Comparison of ENCODE assay signal across 16 cellular contexts in the genomic region with DNA sequence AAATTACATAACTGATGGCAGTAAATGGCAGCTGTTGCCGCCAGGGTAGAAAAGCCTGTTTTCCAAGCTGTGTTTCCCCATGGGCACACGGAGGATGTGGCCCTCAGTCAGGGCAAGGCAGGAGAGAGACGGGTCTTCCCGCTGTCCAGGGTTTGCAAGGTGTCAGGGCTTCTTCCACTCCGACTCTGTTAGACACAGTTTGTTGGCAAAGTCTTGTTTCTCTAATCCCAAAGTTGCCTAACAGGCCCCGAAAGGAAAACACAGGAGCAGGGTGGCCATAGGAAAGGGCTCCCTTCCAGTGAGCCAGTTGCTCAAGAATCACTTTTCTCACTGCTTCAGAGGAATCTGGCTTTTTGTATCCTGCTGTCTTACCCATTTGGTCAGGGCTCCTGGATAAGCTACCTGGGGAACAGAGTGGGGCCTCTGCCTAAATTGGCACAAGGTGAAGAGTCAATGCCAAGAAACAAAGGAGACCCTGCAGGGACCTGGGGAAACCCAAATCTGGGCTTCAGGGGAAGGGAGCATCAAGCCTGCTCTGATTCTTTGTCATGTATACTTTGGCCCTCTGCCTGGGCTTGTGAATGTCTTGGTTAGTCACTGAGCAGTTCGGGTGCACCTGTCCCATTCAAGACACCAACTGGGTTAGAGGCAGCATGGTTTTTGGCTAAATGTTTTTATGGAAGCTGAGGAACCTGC. TPM values are rescaled to one million over a fixed set of nuclear protein-coding genes. Genes with fewer than 3 reads are reported as not detected.
DNase-seq lines count a peak whose midpoint lies in the region; ATAC-seq, FAIRE-seq and TF ChIP-seq lines count a peak whose summit lies in the region.
"Had no signal": no experiment of that assay in that cellular context is flagged by ENCODE, and none has a peak within 500 bp of the region (broad histone marks: within the 10 kb centered on the region; RNA-seq: fewer than 3 reads in every experiment).

No MANE protein-coding gene starts in this region.

- H3K27me3 Mint-ChIP-seq in naive thymus-derived CD4-positive, alpha-beta T cell, result peaks cover 0 to 7% (median 0%) of the 10 kb centered on the region in 5 donors

- H2AK9ac ChIP-seq in IMR-90 (replicated peaks; ENCODE audit: low read depth, low read length, poor library complexity), result no peak overlapping the region

- DNase-seq in IMR-90 (peak; percentile 5), bronchial epithelial cell (ENCODE audit: low read depth) (peak; percentile 52), left colon (peak; percentile 20 to 56), NCI-H2171 treated with DMSO at 0.1 percent for 48 hours (lab: John Stamatoyannopoulos, UW) (no peak)
- DNase-seq in naive thymus-derived CD4-positive, alpha-beta T cell, result no peak
- DNase-seq in activated naive CD4-positive, alpha-beta T cell treated with anti-CD3 and anti-CD28 coated beads, Interleukin-2, amount 50 U/mL, for 16 hours, result no peak
- DNase-seq: ACHN; activated naive CD4-positive, alpha-beta T cell treated with anti-CD3 and anti-CD28 coated beads for 36 hours; hippocampal formation; NCI-H2029; occipital lobe had no signal

- in situ Hi-C loops in IMR-90 (cut with MboI; ENCODE audit: low sequenced_read_pairs), result no loop called here

- TF ChIP-seq CTCF in IMR-90 (conservative IDR thresholded peaks at IDR 0.05; ENCODE audit: low read depth, low read length) (no peak), bronchial epithelial cell (IDR thresholded peaks at IDR 0.05; ENCODE audit: insufficient read depth, low read length, severe bottlenecking) (no peak)

- no peak overlapping the region for H2BK15ac ChIP-seq in IMR-90 (ENCODE audit: low read depth, low read length)

- no TSS peak for BruUV-seq in IMR-90 (replicated peaks; lab: Mats Ljungman, UMichigan)

- peaks cover 0 to 2% (median 0%) of the 10 kb centered on the region in 11 donors for H3K9me3 Mint-ChIP-seq in naive thymus-derived CD4-positive, alpha-beta T cell
- H3K9me3 Mint-ChIP-seq: activated naive CD4-positive, alpha-beta T cell treated with anti-CD3 and anti-CD28 coated beads for 36 hours had no signal

- H2BK120ac ChIP-seq in IMR-90 (ENCODE audit: low read depth, low read length), result no peak overlapping the region

- no peaks in the 10 kb centered on the region for H3K27me3 ChIP-seq in BLaER1
- peaks cover 23% of the 10 kb centered on the region for H3K27me3 ChIP-seq in IMR-90 (ENCODE audit: control insufficient read depth, insufficient read depth, low read length)
- no peaks in the 10 kb centered on the region for H3K27me3 ChIP-seq in bronchial epithelial cell (ENCODE audit: control insufficient read depth, insufficient read depth, low read length)
- H3K27me3 ChIP-seq in naive thymus-derived CD4-positive, alpha-beta T cell (ENCODE audit: control insufficient read depth in 2 of 2, insufficient read depth in 2 of 2, low read length in 2 of 2), result no peaks in the 10 kb centered on the region

- no peaks in the 10 kb centered on the region for H3K36me3 Mint-ChIP-seq in naive thymus-derived CD4-positive, alpha-beta T cell

- no peak overlapping the region for H4K8ac ChIP-seq in IMR-90 (ENCODE audit: low read depth in 2 of 2, low read length in 2 of 2)

- no peak overlapping the region for H2BK20ac ChIP-seq in IMR-90 (ENCODE audit: low read depth, low read length)

- H4K20me1 ChIP-seq in BLaER1, result no peaks in the 10 kb centered on the region
- H4K20me1 ChIP-seq in IMR-90 (ENCODE audit: insufficient read depth, low read length), result no peaks in the 10 kb centered on the region

- H3K4me1 Mint-ChIP-seq in naive thymus-derived CD4-positive, alpha-beta T cell, result peaks cover 3 to 17% (median 5%) of the 10 kb centered on the region in 7 donors

- H2BK5ac ChIP-seq in IMR-90 (ENCODE audit: low read depth, low read length, poor library complexity, severe bottlenecking), result no peak overlapping the region

- no peak overlapping the region for H3K9ac ChIP-seq in BLaER1
- no peak overlapping the region for H3K9ac ChIP-seq in IMR-90 (ENCODE audit: low read depth, low read length)

- H2AK5ac ChIP-seq in IMR-90 (ENCODE audit: low read depth, low read length), result no peak overlapping the region

- H3K4me3 Mint-ChIP-seq in naive thymus-derived CD4-positive, alpha-beta T cell, result no peak overlapping the region
- H3K4me3 Mint-ChIP-seq: activated naive CD4-positive, alpha-beta T cell treated with anti-CD3 and anti-CD28 coated beads for 36 hours had no signal

- FAIRE-seq in bronchial epithelial cell (lab: Jason Lieb, UNC), result peak; percentile 43
- FAIRE-seq: K562 had no signal

- peaks cover 72% of the 10 kb centered on the region for H3K4me1 ChIP-seq in BLaER1
- H3K4me1 ChIP-seq in IMR-90 (ENCODE audit: control insufficient read depth, insufficient read depth, low read length), result peaks cover 3% of the 10 kb centered on the region; the same call in 1 of the 2 replicates
- H3K4me1 ChIP-seq in naive thymus-derived CD4-positive, alpha-beta T cell (ENCODE audit: control insufficient read depth in 2 of 2, insufficient read depth in 2 of 2, low read length in 2 of 2), result no peaks in the 10 kb centered on the region

- H3K4me3 ChIP-seq in BLaER1 (no peak overlapping the region), IMR-90 (ENCODE audit: insufficient read depth, low read depth, low read length) (no peak overlapping the region), bronchial epithelial cell (ENCODE audit: low read depth, low read length) (no peak overlapping the region)
- no peak overlapping the region for H3K4me3 ChIP-seq in naive thymus-derived CD4-positive, alpha-beta T cell (ENCODE audit: low read length)
- H3K4me3 ChIP-seq: K562, lung had no signal

- H3K4me2 ChIP-seq in BLaER1, result peak overlapping the region; percentile 80; the same call in 1 of the 2 replicates
- H3K4me2 ChIP-seq in IMR-90 (ENCODE audit: low read depth, low read length), result no peak overlapping the region

- H4K91ac ChIP-seq in IMR-90 (ENCODE audit: insufficient read depth, low read depth, low read length), result no peak overlapping the region

- H3K9me1 ChIP-seq in IMR-90 (ENCODE audit: insufficient read depth, low read length), result peaks cover 4% of the 10 kb centered on the region; the same call in 1 of the 2 replicates

- H3K18ac ChIP-seq in IMR-90 (ENCODE audit: low read depth, low read length), result no peak overlapping the region

- H3K56ac ChIP-seq in IMR-90 (ENCODE audit: extremely low read depth, insufficient read depth, low read length), result no peak overlapping the region

- no peak overlapping the region for H4K5ac ChIP-seq in IMR-90 (ENCODE audit: low read depth, low read length)

- H2AFZ ChIP-seq in IMR-90 (replicated peaks; ENCODE audit: low read length, poor library complexity), result no peak overlapping the region

- ATAC-seq in IMR-90 (ENCODE audit: low read depth) (no peak), left colon (peak; percentile 12)
- no peak for ATAC-seq in naive thymus-derived CD4-positive, alpha-beta T cell
- ATAC-seq in activated CD4-positive, CD25-positive, alpha-beta regulatory T cell treated with anti-CD3 and anti-CD28 coated beads, Interleukin-2, amount 50 U/mL, for 24 hours, result no peak
- ATAC-seq: K562 had no signal

- H3K79me1 ChIP-seq in IMR-90 (ENCODE audit: low read depth in 1 of 2, low read length in 2 of 2), result no peaks in the 10 kb centered on the region

- no peak overlapping the region; the same call in 1 of the 2 replicates for H3K27ac ChIP-seq in BLaER1
- no peak overlapping the region for H3K27ac ChIP-seq in IMR-90 (ENCODE audit: insufficient read depth, low read length)
- no peak overlapping the region for H3K27ac ChIP-seq in naive thymus-derived CD4-positive, alpha-beta T cell (ENCODE audit: low read depth, low read length)

- H3K14ac ChIP-seq in IMR-90 (replicated peaks; ENCODE audit: low read depth, low read length), result no peak overlapping the region

- H3K9me3 ChIP-seq in BLaER1 (no peaks in the 10 kb centered on the region), IMR-90 (ENCODE audit: control insufficient read depth, insufficient read depth, low read length) (no peaks in the 10 kb centered on the region)
- no peaks in the 10 kb centered on the region for H3K9me3 ChIP-seq in naive thymus-derived CD4-positive, alpha-beta T cell (ENCODE audit: control insufficient read depth in 2 of 3, low read length in 3 of 3)

- H3K36me3 ChIP-seq in BLaER1 (no peaks in the 10 kb centered on the region), IMR-90 (ENCODE audit: control insufficient read depth, insufficient read depth, low read length) (no peaks in the 10 kb centered on the region), bronchial epithelial cell (ENCODE audit: control insufficient read depth, insufficient read depth, low read length) (no peaks in the 10 kb centered on the region)
- H3K36me3 ChIP-seq in naive thymus-derived CD4-positive, alpha-beta T cell (ENCODE audit: control insufficient read depth in 2 of 3, insufficient read depth in 3 of 3, low read length in 3 of 3), result no peaks in the 10 kb centered on the region

- no peak for TF ChIP-seq POLR2A in IMR-90 (IDR thresholded peaks at IDR 0.05; ENCODE audit: low read depth, low read length)

- H3K27ac Mint-ChIP-seq in naive thymus-derived CD4-positive, alpha-beta T cell, result no peak overlapping the region
- H3K27ac Mint-ChIP-seq: activated naive CD4-positive, alpha-beta T cell treated with anti-CD3 and anti-CD28 coated beads for 36 hours had no signal

- CTCF ChIA-PET in IMR-90 (lab: Yijun Ruan, JAX), result no interaction called here
- CTCF ChIA-PET in naive thymus-derived CD4-positive, alpha-beta T cell (lab: Charles Lee), result interaction anchor here (0.7 to 1.4 kb wide), 2 partner anchors 19 to 57 kb away, joined by 3 to 4 read pairs; no protein-coding TSS in a partner anchor

- POLR2A ChIA-PET in IMR-90 (lab: Charles Lee; ENCODE audit: unreplicated experiment), result no interaction called here
- POLR2A ChIA-PET in naive thymus-derived CD4-positive, alpha-beta T cell (lab: Charles Lee), result no interaction called here

- dilution Hi-C loops in IMR-90 (cut with HindIII; ENCODE audit: low sequenced_read_pairs, unreplicated experiment), result no loop called here

- H3K23ac ChIP-seq in IMR-90 (ENCODE audit: low read depth, low read length), result no peak overlapping the region

- no peak overlapping the region for H3K4ac ChIP-seq in IMR-90 (ENCODE audit: low read depth, low read length)

- 50% methylated on average over 6 of the region's 7 CpGs; no CpG with 5 or more reads in 1 of the 2 experiments for WGBS in IMR-90 (ENCODE audit: extremely low coverage in 2 of 2, insufficient read length in 1 of 2), 2 experiments

- TF ChIP-seq RAD21 in IMR-90 (IDR thresholded peaks at IDR 0.05; ENCODE audit: low read length), result no peak

- intact Hi-C loops in IMR-90 (cut with micrococcal nuclease) (no loop called here), left colon (cut with DNase I, micrococcal nuclease) (no loop called here)
- intact Hi-C loops in naive thymus-derived CD4-positive, alpha-beta T cell (cut with micrococcal nuclease), result no loop called here

RNA-seq across cellular contexts. Expression of a gene that starts 29.0 kb away (rescaled TPM):
- not detected in 2 replicates for total RNA-seq in IMR-90 (2012; rRNA removed)
- not detected in 2 replicates for polyA plus RNA-seq in IMR-90 (2012; rRNA removed)
- not detected in 2 replicates for polyA plus RNA-seq in IMR-90 (2012; cell fraction: cytosol; rRNA removed)
- not detected in 2 replicates for polyA plus RNA-seq in IMR-90 (2012; cell fraction: nucleus; rRNA removed; ENCODE audit: low replicate concordance)
- total RNA-seq in bronchial epithelial cell, result 1.1 and 5.8 TPM in 2 replicates
- total RNA-seq in left colon, result not detected
- not detected for total RNA-seq in naive thymus-derived CD4-positive, alpha-beta T cell
- under 1 TPM in 1 of 2 donors, not detected in 1; 0.30 TPM for polyA plus RNA-seq in naive thymus-derived CD4-positive, alpha-beta T cell
- total RNA-seq: activated naive CD4-positive, alpha-beta T cell treated with anti-CD3 and anti-CD28 coated beads for 36 hours; cardiac septum; K562 had no signal

RNA-seq across cellular contexts. Expression of a gene that starts 44.5 kb away (rescaled TPM):
- 0.83 and 1.1 TPM in 2 replicates for total RNA-seq in IMR-90 (2012; rRNA removed)
- 5.4 and 5.9 TPM in 2 replicates for polyA plus RNA-seq in IMR-90 (2012; rRNA removed)
- 3.2 and 4.7 TPM in 2 replicates for polyA plus RNA-seq in IMR-90 (2012; cell fraction: cytosol; rRNA removed)
- 2.2 and 7.5 TPM in 2 replicates for polyA plus RNA-seq in IMR-90 (2012; cell fraction: nucleus; rRNA removed; ENCODE audit: low replicate concordance)
- total RNA-seq in bronchial epithelial cell, result 7.6 and 8.6 TPM in 2 replicates
- total RNA-seq in left colon, result 1 to 10 TPM; 7.1 to 9.7 TPM
- 10 to 100 TPM; 15.8 to 35.4 (median 28.3) TPM for total RNA-seq in naive thymus-derived CD4-positive, alpha-beta T cell
- 1 to 10 TPM; 7.0 to 9.8 TPM for polyA plus RNA-seq in naive thymus-derived CD4-positive, alpha-beta T cell
- polyA plus RNA-seq: K562 had no signal

RNA-seq across cellular contexts. Expression of a gene that starts 56.6 kb away (rescaled TPM):
- not detected in 2 replicates for total RNA-seq in IMR-90 (2012; rRNA removed)
- not detected in 2 replicates for polyA plus RNA-seq in IMR-90 (2012; rRNA removed)
- polyA plus RNA-seq in IMR-90 (2012; cell fraction: cytosol; rRNA removed), result not detected in 2 replicates
- polyA plus RNA-seq in IMR-90 (2012; cell fraction: nucleus; rRNA removed; ENCODE audit: low replicate concordance), result 0.03 TPM in 1 of 2 replicates, not detected in the other
- 1.6 and 1.7 TPM in 2 replicates for total RNA-seq in bronchial epithelial cell
- total RNA-seq in left colon, result 1,000 to 10,000 TPM in 1 of 2 donors, 100 to 1,000 TPM in 1; 627 to 1,309 TPM
- 10 to 100 TPM in 1 of 5 experiments, 1 to 10 TPM in 4; 2.5 to 46.6 (median 7.6) TPM for total RNA-seq in naive thymus-derived CD4-positive, alpha-beta T cell
- polyA plus RNA-seq in naive thymus-derived CD4-positive, alpha-beta T cell, result 1 to 10 TPM; 2.3 to 4.3 TPM
- total RNA-seq: occipital lobe had no signal

Comparison
In these comparisons a context has a peak if more than half of its experiments do, and no peak if none do; other contexts are left out.
1. DNase-seq: peak in IMR-90 (single experiment), bronchial epithelial cell (single experiment) and left colon (2 of 2); none in naive thymus-derived CD4-positive, alpha-beta T cell (0 of 9), activated naive CD4-positive, alpha-beta T cell treated with anti-CD3 and anti-CD28 coated beads, Interleukin-2, amount 50 U/mL, for 16 hours (single experiment) and NCI-H2171 treated with DMSO at 0.1 percent for 48 hours (single experiment).
2. RNA of a gene that starts 56.6 kb away (total RNA-seq): 627 to 1,309 TPM in left colon; 2.5 to 46.6 TPM in naive thymus-derived CD4-positive, alpha-beta T cell, 1.6 to 1.7 TPM in bronchial epithelial cell and not detected in IMR-90; every median in the first group is over 10 times any median in the second.